ENCODE assay signal across 8 cellular contexts in genomic region chr14:49863483-49864262, GRCh38. TPM values are rescaled to one million over a fixed set of nuclear protein-coding genes. Genes with fewer than 3 reads are reported as not detected.
DNase-seq lines count a peak whose midpoint lies in the region; ATAC-seq and TF ChIP-seq lines count a peak whose summit lies in the region.

No MANE protein-coding gene starts in this region.

- H3K4me3 ChIP-seq in heart left ventricle (peak overlapping the region; percentile 45 to 91 (median 70)), uterus (peak overlapping the region; percentile 51 to 94)

- H3K36me3 Mint-ChIP-seq in activated CD8-positive, alpha-beta T cell treated with anti-CD3 and anti-CD28 coated beads, Interleukin-2, amount 10 ng/mL, durations not matched to agents 7 days and 5 days (ENCODE audit: low read depth) = peaks cover 2% of the 10 kb centered on the region
- H3K36me3 Mint-ChIP-seq in T-helper 17 cell (ENCODE audit: low read depth) = peaks cover 2% of the 10 kb centered on the region

- no peaks in the 10 kb centered on the region for H3K27me3 Mint-ChIP-seq in activated CD8-positive, alpha-beta T cell treated with anti-CD3 and anti-CD28 coated beads, Interleukin-2, amount 10 ng/mL, durations not matched to agents 7 days and 5 days (ENCODE audit: low read depth)
- peaks cover 4% of the 10 kb centered on the region for H3K27me3 Mint-ChIP-seq in T-helper 17 cell

- no peak for ATAC-seq in heart left ventricle
- no peak for ATAC-seq in Right ventricle myocardium inferior
- peak; percentile 16 for ATAC-seq in activated CD8-positive, alpha-beta T cell treated with anti-CD3 and anti-CD28 coated beads, Interleukin-2, amount 10 ng/mL, durations not matched to agents 7 days and 5 days
- ATAC-seq in HG02642 (IDR thresholded peaks at IDR 0.05; ENCODE audit: poor library complexity, unreplicated experiment) = no peak
- no peak for ATAC-seq in GM18858 (IDR thresholded peaks at IDR 0.05; ENCODE audit: unreplicated experiment)
- no peak for ATAC-seq in T-helper 17 cell

- H3K36me3 ChIP-seq in heart left ventricle (no peaks in the 10 kb centered on the region), uterus (no peaks in the 10 kb centered on the region)

- H3K4me1 ChIP-seq in heart left ventricle (peaks cover 0 to 45% (median 12%) of the 10 kb centered on the region in 12 donors), uterus (peaks cover 0 to 4% of the 10 kb centered on the region in 2 donors)

- CTCF ChIA-PET in activated CD8-positive, alpha-beta T cell treated with anti-CD3 and anti-CD28 coated beads, Interleukin-2, amount 10 ng/mL, durations not matched to agents 7 days and 5 days (lab: Charles Lee) = interaction anchor here (0.6 to 10.2 kb wide), 30 partner anchors 11 to 253 kb away, joined by 3 to 227 read pairs (median 10); partner anchors contain the start of genes ARF6, MGAT2, NEMF and RPL36AL

- TF ChIP-seq CTCF in heart left ventricle (IDR thresholded peaks at IDR 0.05) = no peak
- TF ChIP-seq CTCF in uterus (IDR thresholded peaks at IDR 0.05) = no peak

- DNase-seq in heart left ventricle (no peak), Right ventricle myocardium inferior (ENCODE audit: missing footprints) (no peak), uterus (peak in 1 of 2 donors; percentile 41), T-helper 17 cell (no peak)
- DNase-seq in activated CD8-positive, alpha-beta T cell treated with anti-CD3 and anti-CD28 coated beads, Interleukin-2, amount 10 ng/mL, durations not matched to agents 7 days and 5 days = peak; percentile 59

- no peak overlapping the region for H3K27ac Mint-ChIP-seq in activated CD8-positive, alpha-beta T cell treated with anti-CD3 and anti-CD28 coated beads, Interleukin-2, amount 10 ng/mL, durations not matched to agents 7 days and 5 days
- no peak overlapping the region for H3K27ac Mint-ChIP-seq in T-helper 17 cell

- TF ChIP-seq POLR2A in heart left ventricle (IDR thresholded peaks at IDR 0.05) (no peak), uterus (IDR thresholded peaks at IDR 0.05) (no peak)

- H3K27me3 ChIP-seq in heart left ventricle = no peaks in the 10 kb centered on the region
- H3K27me3 ChIP-seq in layer of hippocampus (ENCODE audit: control insufficient read depth, insufficient read depth, low read length) = no peaks in the 10 kb centered on the region
- H3K27me3 ChIP-seq in uterus = no peaks in the 10 kb centered on the region

- H3K4me3 Mint-ChIP-seq in activated CD8-positive, alpha-beta T cell treated with anti-CD3 and anti-CD28 coated beads, Interleukin-2, amount 10 ng/mL, durations not matched to agents 7 days and 5 days = no peak overlapping the region
- no peak overlapping the region for H3K4me3 Mint-ChIP-seq in T-helper 17 cell

- peak overlapping the region; percentile 89 to 99 (median 98) for H3K27ac ChIP-seq in heart left ventricle
- peak overlapping the region; percentile 98 for H3K27ac ChIP-seq in layer of hippocampus (ENCODE audit: low read depth, low read length)
- H3K27ac ChIP-seq in uterus = peak overlapping the region; percentile 98 to 99

- intact Hi-C loops in heart left ventricle (cut with DNase I) = loop anchor here in 5 of 10 donors (1.0 to 10.0 kb wide), 7 partner anchors 29 to 369 kb away; partner anchors contain the start of genes SOS2 (in 1 of the 5) and VCPKMT (in 1 of the 5)
- intact Hi-C loops in Right ventricle myocardium inferior (cut with DNase I) = loop anchor here (5.0 to 10.0 kb wide), 3 partner anchors 229 to 451 kb away; partner anchors contain the start of genes DMAC2L, DNAAF2, L2HGDH and SOS2
- intact Hi-C loops in uterus (cut with DNase I; ENCODE audit: low total_unique reads) = loop anchor here (10.0 kb wide), 1 partner anchor 241 kb away; no protein-coding TSS in a partner anchor

- H3K9me3 ChIP-seq in heart left ventricle = no peaks in the 10 kb centered on the region
- H3K9me3 ChIP-seq in uterus = no peaks in the 10 kb centered on the region
- H3K9me3 ChIP-seq in T-helper 17 cell (ENCODE audit: control insufficient read depth, low read length, poor library complexity, severe bottlenecking) = no peaks in the 10 kb centered on the region

- 18 to 21% (median 20%) methylated on average over 9 of the region's 9 CpGs for WGBS in heart left ventricle, 4 donors

- H3K9me3 Mint-ChIP-seq in activated CD8-positive, alpha-beta T cell treated with anti-CD3 and anti-CD28 coated beads, Interleukin-2, amount 10 ng/mL, durations not matched to agents 7 days and 5 days (ENCODE audit: insufficient read depth) = no peaks in the 10 kb centered on the region

- peaks cover 22% of the 10 kb centered on the region for H3K4me1 Mint-ChIP-seq in activated CD8-positive, alpha-beta T cell treated with anti-CD3 and anti-CD28 coated beads, Interleukin-2, amount 10 ng/mL, durations not matched to agents 7 days and 5 days (ENCODE audit: low read depth)
- peaks cover 18% of the 10 kb centered on the region for H3K4me1 Mint-ChIP-seq in T-helper 17 cell

- POLR2A ChIA-PET in activated CD8-positive, alpha-beta T cell treated with anti-CD3 and anti-CD28 coated beads, Interleukin-2, amount 10 ng/mL, durations not matched to agents 7 days and 5 days (lab: Charles Lee) = interaction anchor here (0.7 to 7.3 kb wide), 36 partner anchors 9 to 268 kb away, joined by 3 to 168 read pairs (median 7); partner anchors contain the start of genes ARF6, MGAT2, NEMF and RPL36AL

RNA-seq across cellular contexts. Expression of gene NEMF, which starts 11.1 kb away (rescaled TPM):
- total RNA-seq in heart left ventricle = 10 to 100 TPM; 26.7 to 69.7 (median 52.8) TPM
- polyA plus RNA-seq in heart left ventricle = 10 to 100 TPM; 30.5 to 33.3 TPM
- total RNA-seq in Right ventricle myocardium inferior = 60.5 TPM
- 10 to 100 TPM; 75.6 to 78.9 TPM for total RNA-seq in activated CD8-positive, alpha-beta T cell treated with anti-CD3 and anti-CD28 coated beads, Interleukin-2, amount 10 ng/mL, durations not matched to agents 7 days and 5 days
- 100 to 1,000 TPM in 1 of 4 donors, 10 to 100 TPM in 3; 54.3 to 108 (median 74.2) TPM for total RNA-seq in uterus
- 10 to 100 TPM; 83.4 to 83.5 TPM for total RNA-seq in T-helper 17 cell

RNA-seq across cellular contexts. Expression of gene ARF6, which starts 29.2 kb away (rescaled TPM):
- total RNA-seq in heart left ventricle (10 to 100 TPM; 20.8 to 49.3 (median 27.4) TPM), Right ventricle myocardium inferior (25.1 TPM), uterus (10 to 100 TPM; 21.3 to 70.8 (median 36.1) TPM), T-helper 17 cell (10 to 100 TPM; 95.2 to 98.5 TPM)
- polyA plus RNA-seq in heart left ventricle = 10 to 100 TPM; 12.0 to 29.2 TPM
- 100 to 1,000 TPM; 183 to 193 TPM for total RNA-seq in activated CD8-positive, alpha-beta T cell treated with anti-CD3 and anti-CD28 coated beads, Interleukin-2, amount 10 ng/mL, durations not matched to agents 7 days and 5 days
